8 cellular contexts compared by ENCODE assay signal in genomic region chr18:50193796-50194622, GRCh38. TPM values are rescaled to one million over a fixed set of nuclear protein-coding genes. Genes with fewer than 3 reads are reported as not detected.
DNase-seq lines count a peak whose midpoint lies in the region; ATAC-seq and TF ChIP-seq lines count a peak whose summit lies in the region.

No MANE protein-coding gene starts in this region.

- peaks cover 6% of the 10 kb centered on the region for H3K4me1 ChIP-seq in endodermal cell (ENCODE audit: control insufficient read depth, insufficient read depth, low read length)
- peaks cover 10% of the 10 kb centered on the region for H3K4me1 ChIP-seq in parathyroid adenoma
- H3K4me1 ChIP-seq in Karpas-422 (ENCODE audit: low read length): no peaks in the 10 kb centered on the region

- peak overlapping the region; percentile 64 for H3K4me3 Mint-ChIP-seq in endodermal cell

- H3K4me2 ChIP-seq in parathyroid adenoma (ENCODE audit: low read length) (peak overlapping the region; percentile 63), Karpas-422 (ENCODE audit: low read depth, low read length, poor library complexity, severe bottlenecking) (no peak overlapping the region)

- H3K27me3 Mint-ChIP-seq in endodermal cell (ENCODE audit: insufficient read depth): peaks cover 85% of the 10 kb centered on the region

- H3K36me3 ChIP-seq in endodermal cell (ENCODE audit: control insufficient read depth, insufficient read depth, low read length) (no peaks in the 10 kb centered on the region), parathyroid adenoma (ENCODE audit: control insufficient read depth, insufficient read depth, low read length) (no peaks in the 10 kb centered on the region), Karpas-422 (ENCODE audit: insufficient read depth, low read length) (no peaks in the 10 kb centered on the region)

- no peaks in the 10 kb centered on the region for H3K9me3 Mint-ChIP-seq in endodermal cell

- H3K9me2 ChIP-seq in Karpas-422 (replicated peaks; ENCODE audit: insufficient read depth, low read length): no peaks in the 10 kb centered on the region

- H3K27ac Mint-ChIP-seq in endodermal cell: no peak overlapping the region

- no peaks in the 10 kb centered on the region for H3K9me3 ChIP-seq in endodermal cell (ENCODE audit: control insufficient read depth, low read length)
- no peaks in the 10 kb centered on the region for H3K9me3 ChIP-seq in parathyroid adenoma (ENCODE audit: control insufficient read depth, low read length)
- H3K9me3 ChIP-seq in Karpas-422 (ENCODE audit: low read length): no peaks in the 10 kb centered on the region

- H3K79me2 ChIP-seq in parathyroid adenoma (no peaks in the 10 kb centered on the region), Karpas-422 (ENCODE audit: low read length) (no peaks in the 10 kb centered on the region)

- H3K36me3 Mint-ChIP-seq in endodermal cell (ENCODE audit: low read depth): no peaks in the 10 kb centered on the region

- TF ChIP-seq CTCF in endodermal cell (conservative IDR thresholded peaks at IDR 0.05): no peak
- TF ChIP-seq CTCF in parathyroid adenoma (IDR thresholded peaks at IDR 0.05): no peak

- WGBS in endodermal cell (ENCODE audit: insufficient coverage in 1 of 2, insufficient read length in 1 of 2), 2 experiments: 1 to 2% methylated on average over 25 to 68 of the region's 68 CpGs

- DNase-seq in HuH-7.5 (ENCODE audit: low spot score) (peak; percentile 25), endodermal cell (peak; percentile 64), SIG-M5 treated with dmso at 0.1 percent for 504 hours (lab: John Stamatoyannopoulos, UW; ENCODE audit: unreplicated experiment) (no peak), Karpas-422 (no peak)

- no peaks in the 10 kb centered on the region for H4K20me1 ChIP-seq in Karpas-422 (ENCODE audit: insufficient read depth, low read depth, low read length)

- no peak overlapping the region for H3K27ac ChIP-seq in endodermal cell (ENCODE audit: low read depth, low read length)
- no peak overlapping the region for H3K27ac ChIP-seq in parathyroid adenoma
- H3K27ac ChIP-seq in Karpas-422 (ENCODE audit: low read length): no peak overlapping the region

- H3K4me3 ChIP-seq in GM08714 (ENCODE audit: low read length) (peak overlapping the region; percentile 58), endodermal cell (ENCODE audit: low read length) (peak overlapping the region; percentile 78), parathyroid adenoma (ENCODE audit: low read depth, low read length) (peak overlapping the region; percentile 50), Karpas-422 (ENCODE audit: low read length) (no peak overlapping the region)

- ATAC-seq in GM19463 (IDR thresholded peaks at IDR 0.05; ENCODE audit: unreplicated experiment) (no peak), HG02798 (IDR thresholded peaks at IDR 0.05; ENCODE audit: poor library complexity, unreplicated experiment) (no peak)

- H2AFZ ChIP-seq in parathyroid adenoma: peak overlapping the region; percentile 78
- no peak overlapping the region for H2AFZ ChIP-seq in Karpas-422 (ENCODE audit: low read length)

- H3K4me1 Mint-ChIP-seq in endodermal cell: peaks cover 12% of the 10 kb centered on the region

- H3K9ac ChIP-seq in endodermal cell (ENCODE audit: extremely low read depth, low read length, poor library complexity, severe bottlenecking) (no peak overlapping the region), parathyroid adenoma (no peak overlapping the region), Karpas-422 (ENCODE audit: low read length) (no peak overlapping the region)

- H3K27me3 ChIP-seq in endodermal cell (ENCODE audit: control insufficient read depth, insufficient read depth, low read length, poor library complexity, severe bottlenecking) (peaks cover 82% of the 10 kb centered on the region), parathyroid adenoma (ENCODE audit: control insufficient read depth, insufficient read depth, low read length) (no peaks in the 10 kb centered on the region), Karpas-422 (ENCODE audit: low read length) (no peaks in the 10 kb centered on the region)

RNA-seq across cellular contexts. Expression of gene MYO5B, which starts 0.9 kb away (rescaled TPM):
- 10 to 100 TPM; 12.2 to 16.8 TPM for total RNA-seq in endodermal cell
- 4.6 TPM for polyA plus RNA-seq in endodermal cell (2013, experiment 1 of 2)
- polyA plus RNA-seq in endodermal cell (2013, experiment 2 of 2): 4.1 TPM
- 0.97 TPM in 1 of 2 replicates, not detected in the other for total RNA-seq in Karpas-422 (2014; rRNA removed; shearing (Covaris generic); ENCODE audit: low replicate concordance)

Comparison
In these comparisons a context has a peak if more than half of its experiments do, and no peak if none do; other contexts are left out.
1. DNase-seq: peak in HuH-7.5 (single experiment) and endodermal cell (single experiment); none in SIG-M5 treated with dmso at 0.1 percent for 504 hours (single experiment) and Karpas-422 (single experiment).